In genomic region chr7:74604326-74605020, GRCh38 we compare ENCODE assay signal across 1 cellular context.
TF ChIP-seq lines count a peak whose summit lies in the region.

No MANE protein-coding gene starts in this region.

TF ChIP-seq in IMR-90, 13 proteins besides CTCF, POLR2A, EP300 and RAD21 (continued from another document):
- TF ChIP-seq FOS (IDR thresholded peaks at IDR 0.05; ENCODE audit: low read depth, low read length) = no peak
- TF ChIP-seq BHLHE40 (IDR thresholded peaks at IDR 0.05; ENCODE audit: low read depth, low read length) = no peak
- no peak for TF ChIP-seq CHD1 (IDR thresholded peaks at IDR 0.05; ENCODE audit: low read depth, low read length)
- no peak for TF ChIP-seq MAFK (IDR thresholded peaks at IDR 0.05; ENCODE audit: low read depth, low read length)
- TF ChIP-seq NFE2L2 (IDR thresholded peaks at IDR 0.05; ENCODE audit: low read depth, low read length) = no peak
